In the genomic region with DNA sequence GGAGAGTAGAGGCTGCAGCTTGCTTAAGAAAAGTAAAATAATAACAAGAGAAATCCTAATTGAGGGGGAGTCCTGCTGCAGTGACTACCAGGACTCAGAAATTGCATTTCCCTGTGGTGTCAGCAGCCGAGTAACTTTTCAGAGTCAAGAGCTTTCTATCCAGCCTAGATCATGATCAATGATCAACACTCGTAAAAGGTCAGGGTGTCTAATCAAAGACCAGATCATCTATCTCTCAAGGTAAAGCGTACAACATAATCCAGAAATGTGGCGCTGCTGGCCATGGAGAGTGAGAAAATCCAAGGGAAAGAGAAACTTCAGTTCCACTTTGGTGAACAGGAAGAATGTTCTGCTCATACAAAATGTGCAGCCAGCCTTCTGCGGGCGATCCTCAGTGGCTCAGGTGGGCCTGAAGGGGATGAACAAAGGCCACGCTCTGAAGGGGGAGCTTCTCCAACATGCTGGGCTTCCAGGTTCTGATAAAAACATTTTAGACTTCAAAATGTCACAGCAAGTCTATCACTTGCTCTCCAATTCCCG, we compare ENCODE assay signal across 1 cellular context.
TF ChIP-seq lines count a peak whose summit lies in the region.

No MANE protein-coding gene starts in this region.

TF ChIP-seq in IMR-90, 13 proteins besides CTCF, POLR2A, EP300 and RAD21:
- TF ChIP-seq MXI1 (IDR thresholded peaks at IDR 0.05; ENCODE audit: borderline replicate concordance, low read depth, low read length) (no peak), CEBPB (IDR thresholded peaks at IDR 0.05; ENCODE audit: low read depth, low read length) (no peak), BHLHE40 (IDR thresholded peaks at IDR 0.05; ENCODE audit: low read depth, low read length) (no peak), RFX5 (IDR thresholded peaks at IDR 0.05; ENCODE audit: low read depth, low read length) (no peak), SMC3 (IDR thresholded peaks at IDR 0.05; ENCODE audit: low read depth, low read length) (no peak), MAFK (IDR thresholded peaks at IDR 0.05; ENCODE audit: low read depth, low read length) (no peak), CHD1 (IDR thresholded peaks at IDR 0.05; ENCODE audit: low read depth, low read length) (no peak), RCOR1 (IDR thresholded peaks at IDR 0.05; ENCODE audit: insufficient replicate concordance, low read length) (no peak), NFE2L2 (IDR thresholded peaks at IDR 0.05; ENCODE audit: low read depth, low read length) (no peak), MAZ (IDR thresholded peaks at IDR 0.05; ENCODE audit: borderline replicate concordance, low read depth, low read length) (no peak), FOS (IDR thresholded peaks at IDR 0.05; ENCODE audit: low read depth, low read length) (no peak)
- TF ChIP-seq, protein P1, sequence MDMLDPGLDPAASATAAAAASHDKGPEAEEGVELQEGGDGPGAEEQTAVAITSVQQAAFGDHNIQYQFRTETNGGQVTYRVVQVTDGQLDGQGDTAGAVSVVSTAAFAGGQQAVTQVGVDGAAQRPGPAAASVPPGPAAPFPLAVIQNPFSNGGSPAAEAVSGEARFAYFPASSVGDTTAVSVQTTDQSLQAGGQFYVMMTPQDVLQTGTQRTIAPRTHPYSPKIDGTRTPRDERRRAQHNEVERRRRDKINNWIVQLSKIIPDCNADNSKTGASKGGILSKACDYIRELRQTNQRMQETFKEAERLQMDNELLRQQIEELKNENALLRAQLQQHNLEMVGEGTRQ (IDR thresholded peaks at IDR 0.05; ENCODE audit: low read depth, low read length) = no peak
- TF ChIP-seq, protein P2, sequence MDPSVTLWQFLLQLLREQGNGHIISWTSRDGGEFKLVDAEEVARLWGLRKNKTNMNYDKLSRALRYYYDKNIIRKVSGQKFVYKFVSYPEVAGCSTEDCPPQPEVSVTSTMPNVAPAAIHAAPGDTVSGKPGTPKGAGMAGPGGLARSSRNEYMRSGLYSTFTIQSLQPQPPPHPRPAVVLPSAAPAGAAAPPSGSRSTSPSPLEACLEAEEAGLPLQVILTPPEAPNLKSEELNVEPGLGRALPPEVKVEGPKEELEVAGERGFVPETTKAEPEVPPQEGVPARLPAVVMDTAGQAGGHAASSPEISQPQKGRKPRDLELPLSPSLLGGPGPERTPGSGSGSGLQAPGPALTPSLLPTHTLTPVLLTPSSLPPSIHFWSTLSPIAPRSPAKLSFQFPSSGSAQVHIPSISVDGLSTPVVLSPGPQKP (IDR thresholded peaks at IDR 0.05; ENCODE audit: borderline replicate concordance, low read depth, low read length) = no peak
